ENCODE assay signal across 8 cellular contexts in genomic region chr9:105244274-105244995, GRCh38.
A peak's percentile ranks its signal among the peaks of the same experiment; 100 is the strongest.
DNase-seq lines count a peak whose midpoint lies in the region; ATAC-seq and TF ChIP-seq lines count a peak whose summit lies in the region.

TSS of gene SLC44A1 (plus strand) at chr9:105244651. CDS start at chr9:105244869, 218 bp downstream.

- DNase-seq in AG08396 (ENCODE audit: low spot score) (peak; percentile 95), NCI-H2227 treated with DMSO at 0.1 percent for 48 hours (lab: John Stamatoyannopoulos, UW) (peak; percentile 87), iris pigment epithelial cell (ENCODE audit: low read depth) (peak; percentile 97)
- peak; percentile 79 to 86 (median 82) for DNase-seq in activated CD4-positive, CD25-positive, alpha-beta regulatory T cell (lab: John Stamatoyannopoulos, UW)
- DNase-seq in central memory CD4-positive, alpha-beta T cell, result peak; percentile 92
- DNase-seq in stimulated activated CD4-positive, alpha-beta T cell treated with anti-CD3 and anti-CD28 coated beads, Interleukin-12 subunit alpha, Interleukin-12 subunit beta, amount 100 ng/mL, for 24 hours (ENCODE audit: low read depth in 2 of 2), result peak; percentile 88 to 92

- in situ Hi-C loops in GM18951 (cut with MboI; ENCODE audit: low sequenced_read_pairs, unreplicated experiment), result no loop called here

- peak; percentile 87 for ATAC-seq in HG03175 (IDR thresholded peaks at IDR 0.05; ENCODE audit: unreplicated experiment)

- TF ChIP-seq POLR2A in GM18951 (IDR thresholded peaks at IDR 0.05; ENCODE audit: extremely low read depth, insufficient read depth, insufficient read length), result peak; percentile 61

Comparison
In these comparisons a context has a peak if more than half of its experiments do, and no peak if none do; other contexts are left out.
1. Peak in every context shown above with its lines: DNase-seq and ATAC-seq.